Comparison of ENCODE assay signal across 9 cellular contexts in genomic region chr3:152203677-152204076, GRCh38.
DNase-seq lines count a peak whose midpoint lies in the region; TF ChIP-seq lines count a peak whose summit lies in the region.
"Had no signal": no experiment of that assay in that cellular context is flagged by ENCODE, and none has a peak within 500 bp of the region (broad histone marks: within the 10 kb centered on the region; RNA-seq: fewer than 3 reads in every experiment).

No MANE protein-coding gene starts in this region.

- H3K27ac Mint-ChIP-seq in type B pancreatic cell, result no peak overlapping the region

- H3K4me2 ChIP-seq in DOHH2 (ENCODE audit: low read length) (peak overlapping the region; percentile 81), OCI-LY7 (ENCODE audit: low read length) (peak overlapping the region; percentile 86)

- DNase-seq in OCI-LY7 (ENCODE audit: low spot score), result no peak
- DNase-seq in renal cortical epithelial cell (ENCODE audit: low read depth), result peak; percentile 73
- DNase-seq in type B pancreatic cell (ENCODE audit: extremely low spot score, unreplicated experiment), result no peak
- DNase-seq in EL, result no peak
- no peak for DNase-seq in H7
- DNase-seq in DMS114 treated with DMSO at 0.1 percent for 48 hours (lab: John Stamatoyannopoulos, UW; ENCODE audit: unreplicated experiment), result no peak
- DNase-seq: stimulated activated CD4-positive, alpha-beta T cell treated with anti-CD3 and anti-CD28 coated beads, Interleukin-2, amount 100 ng/mL, for 48 hours had no signal

- peaks cover 41% of the 10 kb centered on the region for H3F3A ChIP-seq in DOHH2 (ENCODE audit: control insufficient read depth, insufficient read depth)

- H3K4me1 ChIP-seq in DOHH2 (ENCODE audit: control insufficient read depth, low read length) (peaks cover 88% of the 10 kb centered on the region), OCI-LY7 (ENCODE audit: insufficient read depth, low read length, poor library complexity, severe bottlenecking) (peaks cover 68% of the 10 kb centered on the region), endocrine pancreas (ENCODE audit: control insufficient read depth, insufficient read depth, low read length) (no peaks in the 10 kb centered on the region)

- H3K27ac ChIP-seq in DOHH2 (ENCODE audit: low read depth, low read length), result peak overlapping the region; percentile 86
- peak overlapping the region; percentile 26 for H3K27ac ChIP-seq in OCI-LY7 (ENCODE audit: low read depth, low read length, poor library complexity, severe bottlenecking)

- no peak overlapping the region for H3K9ac ChIP-seq in endocrine pancreas (ENCODE audit: control insufficient read depth, insufficient read depth, low read length)

- POLR2A ChIA-PET in OCI-LY7 (lab: Charles Lee), result interaction anchor here (0.6 to 4.7 kb wide), 19 partner anchors 10 to 296 kb away, joined by 3 to 28 read pairs (median 4); partner anchors contain the start of gene MBNL1

- H3K9me2 ChIP-seq in DOHH2 (replicated peaks; ENCODE audit: control insufficient read depth, low read length), result no peaks in the 10 kb centered on the region
- no peaks in the 10 kb centered on the region for H3K9me2 ChIP-seq in OCI-LY7 (ENCODE audit: insufficient read depth, low read length)

- H3K27me3 Mint-ChIP-seq in type B pancreatic cell, result no peaks in the 10 kb centered on the region

- no peaks in the 10 kb centered on the region for H3K27me3 ChIP-seq in DOHH2 (ENCODE audit: control insufficient read depth, low read length)
- no peaks in the 10 kb centered on the region for H3K27me3 ChIP-seq in endocrine pancreas (ENCODE audit: control insufficient read depth, insufficient read depth, low read length)
- H3K27me3 ChIP-seq in H7 (ENCODE audit: control insufficient read depth, insufficient read depth, low read length), result no peaks in the 10 kb centered on the region

- no peak overlapping the region for H3K4me3 Mint-ChIP-seq in type B pancreatic cell

- H3K4me1 Mint-ChIP-seq in type B pancreatic cell (ENCODE audit: unreplicated experiment), result peaks cover 14% of the 10 kb centered on the region

- no peaks in the 10 kb centered on the region; the same call in 1 of the 2 replicates for H3K79me2 ChIP-seq in DOHH2 (ENCODE audit: control insufficient read depth, low read length)
- H3K79me2 ChIP-seq in OCI-LY7 (ENCODE audit: insufficient read depth, low read depth, low read length), result 0 out of 2 replicates have a peak, but pooled peaks cover 6% of the 10 kb centered on the region

- TF ChIP-seq CTCF in DOHH2 (IDR thresholded peaks at IDR 0.05; ENCODE audit: low read depth, low read length, poor library complexity, severe bottlenecking) (no peak), OCI-LY7 (conservative IDR thresholded peaks at IDR 0.05; ENCODE audit: low read length) (no peak), type B pancreatic cell (conservative IDR thresholded peaks at IDR 0.05) (no peak)

- H3K36me3 Mint-ChIP-seq in type B pancreatic cell, result no peaks in the 10 kb centered on the region

- CTCF ChIA-PET in OCI-LY7 (lab: Charles Lee; ENCODE audit: unreplicated experiment), result no interaction called here

- H2AFZ ChIP-seq in OCI-LY7 (ENCODE audit: low read length), result peak overlapping the region; percentile 98

- BruUV-seq in OCI-LY7 (replicated peaks; lab: Mats Ljungman, UMichigan), result no TSS peak

- intact Hi-C loops in OCI-LY7 (cut with micrococcal nuclease; ENCODE audit: unreplicated experiment), result no loop called here

- H3K9me3 Mint-ChIP-seq in type B pancreatic cell, result no peaks in the 10 kb centered on the region

- H3K36me3 ChIP-seq in DOHH2 (ENCODE audit: control insufficient read depth, low read length) (no peaks in the 10 kb centered on the region), OCI-LY7 (ENCODE audit: insufficient read depth, low read length) (no peaks in the 10 kb centered on the region), endocrine pancreas (ENCODE audit: control insufficient read depth, insufficient read depth, low read length) (no peaks in the 10 kb centered on the region), H7 (replicated peaks; ENCODE audit: control insufficient read depth, insufficient read depth, low read length) (no peaks in the 10 kb centered on the region)

- no peaks in the 10 kb centered on the region for H4K20me1 ChIP-seq in DOHH2 (ENCODE audit: control insufficient read depth, insufficient read depth, low read depth, low read length)
- no peaks in the 10 kb centered on the region for H4K20me1 ChIP-seq in OCI-LY7 (ENCODE audit: insufficient read depth, low read length)

- H3K9me3 ChIP-seq in DOHH2 (ENCODE audit: control insufficient read depth, insufficient read depth, low read length), result no peaks in the 10 kb centered on the region; the same call in 1 of the 2 replicates
- H3K9me3 ChIP-seq in OCI-LY7 (ENCODE audit: low read length), result no peaks in the 10 kb centered on the region
- no peaks in the 10 kb centered on the region for H3K9me3 ChIP-seq in endocrine pancreas (ENCODE audit: control insufficient read depth, low read length)

- peak overlapping the region; percentile 69 for H3K4me3 ChIP-seq in DOHH2 (ENCODE audit: low read length)
- peak overlapping the region; percentile 60 for H3K4me3 ChIP-seq in OCI-LY7 (ENCODE audit: low read depth, low read length, poor library complexity, severe bottlenecking)
- peak overlapping the region; percentile 12 for H3K4me3 ChIP-seq in endocrine pancreas (ENCODE audit: control insufficient read depth, insufficient read depth, low read length)
- no peak overlapping the region for H3K4me3 ChIP-seq in H7 (ENCODE audit: insufficient read depth, low read depth, low read length)
